In genomic region chr22:23812378-23812777, GRCh38 we compare ENCODE assay signal across 28 cellular contexts. TPM values are rescaled to one million over a fixed set of nuclear protein-coding genes. Genes with fewer than 3 reads are reported as not detected.
"Had no signal": no experiment of that assay in that cellular context is flagged by ENCODE, and none has a peak within 500 bp of the region (broad histone marks: within the 10 kb centered on the region; RNA-seq: fewer than 3 reads in every experiment).

No MANE protein-coding gene starts in this region.

- H3K27ac ChIP-seq: ascending aorta, cardiac muscle cell, SJCRH30 had no signal

- H3K9me3 Mint-ChIP-seq: activated CD4-positive, alpha-beta memory T cell treated with anti-CD3 and anti-CD28 coated beads, Interleukin-2, amount 10 ng/mL, durations not matched to agents 7 days and 5 days; activated naive CD4-positive, alpha-beta T cell treated with anti-CD3 and anti-CD28 coated beads, Interleukin-2, amount 50 U/mL, for 24 hours; activated naive CD8-positive, alpha-beta T cell treated with anti-CD3 and anti-CD28 coated beads, Interleukin-2, amount 10 ng/mL, durations not matched to agents 7 days and 5 days; activated T-cell treated with anti-CD3 and anti-CD28 coated beads, Interleukin-2, amount 50 U/mL, for 24 hours; activated T-helper 2 cell treated with anti-CD3 and anti-CD28 coated beads, Interferon-gamma antibody, Interleukin-2, Interleukin-4, amounts not matched to agents 10 μg/mL and 5 μg/mL and 100 μg/mL, durations not matched to agents 14 hours and 24 hours and 36 hours; central memory CD8-positive, alpha-beta T cell had no signal

- H3K4me3 Mint-ChIP-seq: activated CD4-positive, alpha-beta memory T cell treated with anti-CD3 and anti-CD28 coated beads, Interleukin-2, amount 10 ng/mL, durations not matched to agents 7 days and 5 days; activated naive CD4-positive, alpha-beta T cell treated with anti-CD3 and anti-CD28 coated beads, Interleukin-2, amount 50 U/mL, for 24 hours; activated naive CD8-positive, alpha-beta T cell treated with anti-CD3 and anti-CD28 coated beads, Interleukin-2, amount 10 ng/mL, durations not matched to agents 7 days and 5 days; activated T-cell treated with anti-CD3 and anti-CD28 coated beads, Interleukin-2, amount 50 U/mL, for 24 hours; central memory CD8-positive, alpha-beta T cell had no signal

- H3K27me3 Mint-ChIP-seq: activated CD4-positive, alpha-beta memory T cell treated with anti-CD3 and anti-CD28 coated beads, Interleukin-2, amount 10 ng/mL, durations not matched to agents 7 days and 5 days; activated naive CD4-positive, alpha-beta T cell treated with anti-CD3 and anti-CD28 coated beads, Interleukin-2, amount 50 U/mL, for 24 hours; activated naive CD8-positive, alpha-beta T cell treated with anti-CD3 and anti-CD28 coated beads, Interleukin-2, amount 10 ng/mL, durations not matched to agents 7 days and 5 days; activated T-cell treated with anti-CD3 and anti-CD28 coated beads, Interleukin-2, amount 50 U/mL, for 24 hours; central memory CD8-positive, alpha-beta T cell had no signal

- H3K4me1 ChIP-seq: ascending aorta, SJCRH30 had no signal

- H3K4me3 ChIP-seq: ascending aorta, cardiac muscle cell, SJCRH30, SK-N-MC had no signal

- H3K27me3 ChIP-seq: ascending aorta, cardiac muscle cell, SJCRH30 had no signal

- H3K9me3 ChIP-seq: ascending aorta, SJCRH30 had no signal

- H3K4me1 Mint-ChIP-seq: activated naive CD4-positive, alpha-beta T cell treated with anti-CD3 and anti-CD28 coated beads, Interleukin-2, amount 50 U/mL, for 24 hours; activated naive CD8-positive, alpha-beta T cell treated with anti-CD3 and anti-CD28 coated beads, Interleukin-2, amount 10 ng/mL, durations not matched to agents 7 days and 5 days had no signal

- H3K27ac Mint-ChIP-seq: activated CD4-positive, alpha-beta memory T cell treated with anti-CD3 and anti-CD28 coated beads, Interleukin-2, amount 10 ng/mL, durations not matched to agents 7 days and 5 days; activated naive CD4-positive, alpha-beta T cell treated with anti-CD3 and anti-CD28 coated beads, Interleukin-2, amount 50 U/mL, for 24 hours; activated naive CD8-positive, alpha-beta T cell treated with anti-CD3 and anti-CD28 coated beads, Interleukin-2, amount 10 ng/mL, durations not matched to agents 7 days and 5 days; activated T-cell treated with anti-CD3 and anti-CD28 coated beads, Interleukin-2, amount 50 U/mL, for 24 hours; activated T-helper 2 cell treated with anti-CD3 and anti-CD28 coated beads, Interferon-gamma antibody, Interleukin-2, Interleukin-4, amounts not matched to agents 10 μg/mL and 5 μg/mL and 100 μg/mL, durations not matched to agents 14 hours and 24 hours and 36 hours had no signal

- DNase-seq: activated CD4-positive, alpha-beta memory T cell treated with anti-CD3 and anti-CD28 coated beads, Interleukin-2, amount 10 ng/mL, durations not matched to agents 7 days and 5 days; activated CD4-positive, alpha-beta T cell treated with anti-CD3 and anti-CD28 coated beads for 1 hour; activated CD4-positive, alpha-beta T cell treated with anti-CD3 and anti-CD28 coated beads for 48 hours; activated CD4-positive, CD25-positive, alpha-beta regulatory T cell; activated gamma-delta T cell; activated naive CD4-positive, alpha-beta T cell treated with Interleukin-2 at 50 U/mL for 16 hours; activated naive CD8-positive, alpha-beta T cell treated with anti-CD3 and anti-CD28 coated beads, Interleukin-2, amount 10 ng/mL, durations not matched to agents 7 days and 5 days; activated T-cell treated with anti-CD3 and anti-CD28 coated beads, Interleukin-2, amount 50 U/mL, for 24 hours; amygdala; MM.1S; MV-4-11; NCI-H1092; NCI-H1436 treated with DMSO at 0.1 percent for 48 hours; NCI-H1694 treated with DMSO at 0.1 percent for 48 hours; NCI-H2029; NCI-H345; NCI-H524 treated with DMSO at 0.1 percent for 48 hours; SHP77; SJCRH30; T1000; WERI-Rb-1 had no signal

- ATAC-seq: Panc1 had no signal

RNA-seq across cellular contexts. Expression of gene DERL3, which starts 26.4 kb away (rescaled TPM):
- total RNA-seq: SJCRH30 had no signal

RNA-seq across cellular contexts. Expression of gene SLC2A11, which starts 45.3 kb away (rescaled TPM):
- total RNA-seq: ascending aorta had no signal
